ENCODE assay signal across 21 cellular contexts in genomic region chrX:17067534-17067933, GRCh38.
"Had no signal": no experiment of that assay in that cellular context is flagged by ENCODE, and none has a peak within 500 bp of the region (broad histone marks: within the 10 kb centered on the region; RNA-seq: fewer than 3 reads in every experiment).

No MANE protein-coding gene starts in this region.

- ATAC-seq: activated CD8-positive, alpha-beta memory T cell treated with anti-CD3 and anti-CD28 coated beads, Interleukin-2, amount 10 ng/mL, durations not matched to agents 7 days and 5 days; activated CD8-positive, alpha-beta T cell treated with anti-CD3 and anti-CD28 coated beads for 36 hours; foreskin keratinocyte; left lung; natural killer cell had no signal

- H3K4me1 ChIP-seq: left lung, prostate gland, right atrium auricular region, spleen, upper lobe of left lung had no signal

- H3K9me3 ChIP-seq: left lung, prostate gland, right atrium auricular region, spleen, thoracic aorta, upper lobe of left lung had no signal

- H3K79me2 ChIP-seq: hepatocyte had no signal

- H3K27ac ChIP-seq: foreskin keratinocyte, hepatocyte, left lung, prostate gland, right atrium auricular region, spleen, thoracic aorta, upper lobe of left lung had no signal

- H2AFZ ChIP-seq: hepatocyte had no signal

- H3K27me3 ChIP-seq: foreskin keratinocyte, hepatocyte, left lung, right atrium auricular region, spleen, upper lobe of left lung had no signal

- DNase-seq: activated CD4-positive, alpha-beta T cell treated with anti-CD3 and anti-CD28 coated beads, Interleukin-2, amount 10 ng/mL, durations not matched to agents 24 days and 14 days; activated CD8-positive, alpha-beta memory T cell treated with anti-CD3 and anti-CD28 coated beads, Interleukin-2, amount 10 ng/mL, durations not matched to agents 7 days and 5 days; activated CD8-positive, alpha-beta T cell treated with anti-CD3 and anti-CD28 coated beads for 36 hours; activated effector memory CD4-positive, alpha-beta T cell treated with anti-CD3 and anti-CD28 coated beads, Interleukin-2, amount 50 U/mL, for 16 hours; activated naive CD4-positive, alpha-beta T cell treated with anti-CD3 and anti-CD28 coated beads, Interleukin-2, amount 10 ng/mL, durations not matched to agents 7 days and 5 days; activated T-cell treated with anti-CD3 and anti-CD28 coated beads for 4 hours; foreskin keratinocyte; glutamatergic neuron; kidney glomerular epithelial cell; left lung; natural killer cell; spleen; stimulated activated CD4-positive, alpha-beta T cell treated with anti-CD3 and anti-CD28 coated beads, Interleukin-4, amount 100 ng/mL, for 1 hour; stimulated activated naive CD4-positive, alpha-beta T cell; T-helper 2 cell; upper lobe of left lung had no signal

- H3K4me2 ChIP-seq: hepatocyte had no signal

- H3K36me3 ChIP-seq: prostate gland, right atrium auricular region, thoracic aorta, upper lobe of left lung had no signal

- H3K4me3 ChIP-seq: hepatocyte, left lung, lung, prostate gland, right atrium auricular region, spleen, thoracic aorta, upper lobe of left lung had no signal
